36 cellular contexts compared by ENCODE assay signal in genomic region chr16:12409700-12410099, GRCh38.
"Had no signal": no experiment of that assay in that cellular context is flagged by ENCODE, and none has a peak within 500 bp of the region (broad histone marks: within the 10 kb centered on the region; RNA-seq: fewer than 3 reads in every experiment).

No MANE protein-coding gene starts in this region.

- H3K27me3 ChIP-seq: adrenal gland, body of pancreas, brain microvascular endothelial cell, breast epithelium had no signal

- H3K27ac ChIP-seq: adrenal gland, body of pancreas, brain microvascular endothelial cell, breast epithelium, VCaP had no signal

- ATAC-seq: activated CD8-positive, alpha-beta T cell treated with anti-CD3 and anti-CD28 coated beads for 36 hours; activated T-cell treated with anti-CD3 and anti-CD28 coated beads, Interleukin-2, amount 50 U/mL, for 4 hours; activated T-cell treated with anti-CD3 and anti-CD28 coated beads, Interleukin-2, amount 50 U/mL, for 72 hours; activated T-helper 17 cell treated with anti-CD3 and anti-CD28 coated beads, Interleukin-2, amount 50 U/mL, for 72 hours; body of pancreas had no signal

- H3K4me3 ChIP-seq: adrenal gland, body of pancreas, breast epithelium had no signal

- H3K36me3 ChIP-seq: adrenal gland, brain microvascular endothelial cell, breast epithelium had no signal

- H3K4me1 ChIP-seq: body of pancreas, breast epithelium had no signal

- H3K4me1 Mint-ChIP-seq: activated T-helper 17 cell treated with anti-CD3 and anti-CD28 coated beads, Interleukin-2, amount 50 U/mL, for 72 hours had no signal

- H3K4me3 Mint-ChIP-seq: activated B cell treated with CpG ODN at 0.5 μM for 24 hours; activated CD4-positive, alpha-beta memory T cell treated with anti-CD3 and anti-CD28 coated beads for 36 hours; activated CD4-positive, alpha-beta T cell treated with anti-CD3 and anti-CD28 coated beads, Interleukin-2, amount 10 ng/mL, durations not matched to agents 24 days and 14 days; activated CD8-positive, alpha-beta T cell treated with anti-CD3 and anti-CD28 coated beads for 36 hours; activated naive CD4-positive, alpha-beta T cell treated with anti-CD3 and anti-CD28 coated beads for 36 hours; activated naive CD4-positive, alpha-beta T cell treated with anti-CD3 and anti-CD28 coated beads, Interleukin-2, amount 50 U/mL, for 24 hours; activated naive CD8-positive, alpha-beta T cell; activated T-cell treated with anti-CD3 and anti-CD28 coated beads, Interleukin-2, amount 50 U/mL, for 4 hours; activated T-cell treated with anti-CD3 and anti-CD28 coated beads, Interleukin-2, amount 50 U/mL, for 72 hours; activated T-helper 1 cell treated with anti-CD3 and anti-CD28 coated beads, Interleukin-12 subunit alpha, Interleukin-12 subunit beta, Interleukin-2, Interleukin-4 antibody, amounts not matched to agents 30 ng/mL and 10 ng/mL and 1 ng/mL, durations not matched to agents 14 hours and 24 hours and 36 hours; activated T-helper 17 cell treated with anti-CD3 and anti-CD28 coated beads, Interleukin-2, amount 50 U/mL, for 72 hours; T-helper 1 cell treated with Interleukin-12 subunit alpha and Interleukin-12 subunit beta and Interleukin-4 antibody, amounts not matched to agents 30 μg/mL and 1 μg/mL, for 36 hours; T-helper 2 cell treated with Interferon-gamma antibody and Interleukin-4, amounts not matched to agents 5 μg/mL and 100 μg/mL, for 36 hours had no signal

- H3K9me3 ChIP-seq: adrenal gland, body of pancreas, breast epithelium had no signal

- H3K36me3 Mint-ChIP-seq: activated CD4-positive, alpha-beta memory T cell treated with anti-CD3 and anti-CD28 coated beads for 36 hours had no signal

- FAIRE-seq: astrocyte, TTC549 had no signal

- H3K9me3 Mint-ChIP-seq: activated B cell treated with CpG ODN at 0.5 μM for 24 hours; activated CD4-positive, alpha-beta memory T cell treated with anti-CD3 and anti-CD28 coated beads for 36 hours; activated CD4-positive, alpha-beta T cell treated with anti-CD3 and anti-CD28 coated beads, Interleukin-2, amount 10 ng/mL, durations not matched to agents 24 days and 14 days; activated CD8-positive, alpha-beta T cell treated with anti-CD3 and anti-CD28 coated beads for 36 hours; activated naive CD4-positive, alpha-beta T cell treated with anti-CD3 and anti-CD28 coated beads for 36 hours; activated naive CD4-positive, alpha-beta T cell treated with anti-CD3 and anti-CD28 coated beads, Interleukin-2, amount 50 U/mL, for 24 hours; activated T-cell treated with anti-CD3 and anti-CD28 coated beads, Interleukin-2, amount 50 U/mL, for 4 hours; activated T-cell treated with anti-CD3 and anti-CD28 coated beads, Interleukin-2, amount 50 U/mL, for 72 hours; activated T-helper 1 cell treated with anti-CD3 and anti-CD28 coated beads, Interleukin-12 subunit alpha, Interleukin-12 subunit beta, Interleukin-2, Interleukin-4 antibody, amounts not matched to agents 30 ng/mL and 10 ng/mL and 1 ng/mL, durations not matched to agents 14 hours and 24 hours and 36 hours; activated T-helper 17 cell treated with anti-CD3 and anti-CD28 coated beads, Interleukin-2, amount 50 U/mL, for 72 hours; T-helper 1 cell treated with Interleukin-12 subunit alpha and Interleukin-12 subunit beta and Interleukin-4 antibody, amounts not matched to agents 30 μg/mL and 1 μg/mL, for 36 hours; T-helper 2 cell treated with Interferon-gamma antibody and Interleukin-4, amounts not matched to agents 5 μg/mL and 100 μg/mL, for 36 hours had no signal

- H3K27ac Mint-ChIP-seq: activated B cell treated with CpG ODN at 0.5 μM for 24 hours; activated CD4-positive, alpha-beta memory T cell treated with anti-CD3 and anti-CD28 coated beads for 36 hours; activated CD4-positive, alpha-beta T cell treated with anti-CD3 and anti-CD28 coated beads, Interleukin-2, amount 10 ng/mL, durations not matched to agents 24 days and 14 days; activated CD8-positive, alpha-beta T cell treated with anti-CD3 and anti-CD28 coated beads for 36 hours; activated naive CD4-positive, alpha-beta T cell treated with anti-CD3 and anti-CD28 coated beads for 36 hours; activated naive CD4-positive, alpha-beta T cell treated with anti-CD3 and anti-CD28 coated beads, Interleukin-2, amount 50 U/mL, for 24 hours; activated naive CD8-positive, alpha-beta T cell; activated T-cell treated with anti-CD3 and anti-CD28 coated beads, Interleukin-2, amount 50 U/mL, for 72 hours; activated T-helper 1 cell treated with anti-CD3 and anti-CD28 coated beads, Interleukin-12 subunit alpha, Interleukin-12 subunit beta, Interleukin-2, Interleukin-4 antibody, amounts not matched to agents 30 ng/mL and 10 ng/mL and 1 ng/mL, durations not matched to agents 14 hours and 24 hours and 36 hours; activated T-helper 17 cell treated with anti-CD3 and anti-CD28 coated beads, Interleukin-2, amount 50 U/mL, for 72 hours; T-helper 1 cell treated with Interleukin-12 subunit alpha and Interleukin-12 subunit beta and Interleukin-4 antibody, amounts not matched to agents 30 μg/mL and 1 μg/mL, for 36 hours; T-helper 2 cell treated with Interferon-gamma antibody and Interleukin-4, amounts not matched to agents 5 μg/mL and 100 μg/mL, for 36 hours had no signal

- DNase-seq: activated B cell treated with CpG ODN at 0.5 μM for 24 hours; activated CD4-positive, alpha-beta memory T cell treated with anti-CD3 and anti-CD28 coated beads for 36 hours; activated CD4-positive, alpha-beta T cell treated with anti-CD3 and anti-CD28 coated beads for 4 hours; activated CD4-positive, alpha-beta T cell treated with anti-CD3 and anti-CD28 coated beads, Interleukin-2, amount 10 ng/mL, durations not matched to agents 24 days and 14 days; activated CD4-positive, alpha-beta T cell treated with anti-CD3 and anti-CD28 coated beads, Interleukin-2, amount 50 U/mL, for 1 hour; activated CD4-positive, alpha-beta T cell treated with anti-CD3 and anti-CD28 coated beads, Interleukin-2, amount 50 U/mL, for 4 hours; activated CD4-positive, CD25-positive, alpha-beta regulatory T cell treated with anti-CD3 and anti-CD28 coated beads, Interleukin-2, amount 50 U/mL, for 72 hours; activated CD8-positive, alpha-beta memory T cell treated with anti-CD3 and anti-CD28 coated beads, Interleukin-2, amount 50 U/mL, for 4 hours; activated CD8-positive, alpha-beta T cell treated with anti-CD3 and anti-CD28 coated beads for 36 hours; activated effector memory CD4-positive, alpha-beta T cell treated with anti-CD3 and anti-CD28 coated beads, Interleukin-2, amount 50 U/mL, for 16 hours; activated gamma-delta T cell treated with Interleukin-2 at 50 U/mL for 16 hours; activated naive CD4-positive, alpha-beta T cell; activated naive CD4-positive, alpha-beta T cell treated with anti-CD3 and anti-CD28 coated beads for 36 hours; activated T-cell treated with anti-CD3 and anti-CD28 coated beads for 4 hours; activated T-cell treated with anti-CD3 and anti-CD28 coated beads, Interleukin-2, amount 50 U/mL, for 1 hour; activated T-cell treated with anti-CD3 and anti-CD28 coated beads, Interleukin-2, amount 50 U/mL, for 4 hours; activated T-cell treated with anti-CD3 and anti-CD28 coated beads, Interleukin-2, amount 50 U/mL, for 72 hours; adrenal gland; amniotic stem cell; aorta; body of pancreas; brain microvascular endothelial cell; central memory CD4-positive, alpha-beta T cell; T-helper 1 cell; T-helper 2 cell; T-helper 9 cell had no signal

- H3K27me3 Mint-ChIP-seq: activated B cell treated with CpG ODN at 0.5 μM for 24 hours; activated CD4-positive, alpha-beta memory T cell treated with anti-CD3 and anti-CD28 coated beads for 36 hours; activated CD4-positive, alpha-beta T cell treated with anti-CD3 and anti-CD28 coated beads, Interleukin-2, amount 10 ng/mL, durations not matched to agents 24 days and 14 days; activated CD8-positive, alpha-beta T cell treated with anti-CD3 and anti-CD28 coated beads for 36 hours; activated naive CD4-positive, alpha-beta T cell treated with anti-CD3 and anti-CD28 coated beads, Interleukin-2, amount 50 U/mL, for 24 hours; activated naive CD8-positive, alpha-beta T cell; activated T-helper 17 cell treated with anti-CD3 and anti-CD28 coated beads, Interleukin-2, amount 50 U/mL, for 72 hours had no signal
